ENCODE assay signal across 22 cellular contexts in the genomic region with DNA sequence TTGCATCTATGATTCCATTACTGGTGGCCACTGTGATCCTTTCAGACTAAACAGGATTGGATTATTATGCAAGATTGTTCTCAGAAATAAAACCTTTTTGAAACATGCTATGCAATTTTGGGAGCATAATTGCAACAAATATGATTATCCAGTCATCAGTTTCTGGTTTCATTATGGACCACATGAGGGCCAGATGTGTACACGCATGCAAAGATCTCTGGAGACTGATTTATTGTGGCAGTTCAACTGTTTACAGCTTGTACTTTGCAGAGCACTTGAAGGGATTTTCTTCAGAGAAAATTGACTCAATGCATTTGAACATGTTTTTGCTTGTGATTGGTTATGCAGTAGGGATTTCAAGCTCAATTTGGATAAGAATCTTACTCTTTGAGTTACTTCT. TPM values are rescaled to one million over a fixed set of nuclear protein-coding genes. Genes with fewer than 3 reads are reported as not detected.
"Had no signal": no experiment of that assay in that cellular context is flagged by ENCODE, and none has a peak within 500 bp of the region (broad histone marks: within the 10 kb centered on the region; RNA-seq: fewer than 3 reads in every experiment).

No MANE protein-coding gene starts in this region.

- H3K4me1 ChIP-seq: psoas muscle, sigmoid colon, stomach had no signal

- ATAC-seq: esophagus mucosa; left colon; left ventricle myocardium superior; naive thymus-derived CD4-positive, alpha-beta T cell; psoas muscle had no signal

- DNase-seq: effector memory CD4-positive, alpha-beta T cell; foreskin melanocyte; head of caudate nucleus; left colon; left ventricle myocardium superior; naive thymus-derived CD4-positive, alpha-beta T cell; nephron progenitor cell; psoas muscle; sigmoid colon; small intestine; stimulated activated CD4-positive, alpha-beta T cell treated with anti-CD3 and anti-CD28 coated beads, Interleukin-12 subunit alpha, Interleukin-12 subunit beta, amount 100 ng/mL, for 4 hours; stimulated activated naive CD4-positive, alpha-beta T cell; stomach; trophoblast cell had no signal

- H3K36me3 Mint-ChIP-seq: naive thymus-derived CD4-positive, alpha-beta T cell had no signal

- H3K9ac ChIP-seq: parathyroid adenoma had no signal

- H3K4me1 Mint-ChIP-seq: naive thymus-derived CD4-positive, alpha-beta T cell; nephron progenitor cell had no signal

- H3K4me2 ChIP-seq: hepatocyte had no signal

- H3K4me3 ChIP-seq: hepatocyte, lung, psoas muscle, sigmoid colon, stomach had no signal

- H3K79me2 ChIP-seq: hepatocyte, parathyroid adenoma had no signal

- H3K36me3 ChIP-seq: sigmoid colon, stomach had no signal

- H2AFZ ChIP-seq: hepatocyte, parathyroid adenoma had no signal

- H3K9me3 ChIP-seq: psoas muscle, sigmoid colon had no signal

- H3K27ac ChIP-seq: hepatocyte, parathyroid adenoma, psoas muscle, sigmoid colon, stomach had no signal

- H3K27me3 Mint-ChIP-seq: naive thymus-derived CD4-positive, alpha-beta T cell had no signal

- H3K27ac Mint-ChIP-seq: naive thymus-derived CD4-positive, alpha-beta T cell; nephron progenitor cell had no signal

- H3K27me3 ChIP-seq: hepatocyte, sigmoid colon, stomach had no signal

- H3K4me3 Mint-ChIP-seq: naive thymus-derived CD4-positive, alpha-beta T cell; nephron progenitor cell had no signal

RNA-seq across cellular contexts. Expression of a gene that starts 31.0 kb away (rescaled TPM):
- total RNA-seq: esophagus mucosa; hepatocyte; kidney epithelial cell; left colon; left ventricle myocardium superior; lung; mononuclear cell; naive thymus-derived CD4-positive, alpha-beta T cell; omental fat pad; psoas muscle; sigmoid colon; stomach; urinary bladder had no signal
